1 cellular context compared by ENCODE assay signal in genomic region chr6:146657432-146657831, GRCh38.
TF ChIP-seq lines count a peak whose summit lies in the region.

No MANE protein-coding gene starts in this region.

TF ChIP-seq in GM12878, 131 proteins besides CTCF, POLR2A, EP300 and RAD21:
- TF ChIP-seq BMI1 (IDR thresholded peaks at IDR 0.05; ENCODE audit: borderline replicate concordance), result no peak
- TF ChIP-seq SPI1 (IDR thresholded peaks at IDR 0.05; ENCODE audit: borderline replicate concordance, insufficient read depth, low read depth, low read length), result no peak
